Comparison of ENCODE assay signal across 26 cellular contexts in genomic region chr10:47205199-47205598, GRCh38.
"Had no signal": no experiment of that assay in that cellular context is flagged by ENCODE, and none has a peak within 500 bp of the region (broad histone marks: within the 10 kb centered on the region; RNA-seq: fewer than 3 reads in every experiment).

No MANE protein-coding gene starts in this region.

- H3K27me3 Mint-ChIP-seq: activated CD4-positive, alpha-beta memory T cell treated with anti-CD3 and anti-CD28 coated beads for 36 hours; activated CD4-positive, alpha-beta T cell treated with anti-CD3 and anti-CD28 coated beads, Interleukin-2, amount 10 ng/mL, durations not matched to agents 7 days and 5 days; activated naive CD4-positive, alpha-beta T cell treated with anti-CD3 and anti-CD28 coated beads, Interleukin-2, amount 10 ng/mL, durations not matched to agents 7 days and 5 days; central memory CD8-positive, alpha-beta T cell had no signal

- H3K27ac Mint-ChIP-seq: activated B cell treated with CpG ODN at 0.5 μM for 24 hours; activated CD4-positive, alpha-beta T cell treated with anti-CD3 and anti-CD28 coated beads, Interleukin-2, amount 10 ng/mL, durations not matched to agents 7 days and 5 days; activated naive CD4-positive, alpha-beta T cell treated with anti-CD3 and anti-CD28 coated beads, Interleukin-2, amount 10 ng/mL, durations not matched to agents 7 days and 5 days; activated T-cell treated with anti-CD3 and anti-CD28 coated beads, Interleukin-2, amount 50 U/mL, for 72 hours; activated T-helper 2 cell treated with anti-CD3 and anti-CD28 coated beads, Interferon-gamma antibody, Interleukin-2, Interleukin-4, amounts not matched to agents 10 μg/mL and 5 μg/mL and 100 μg/mL, durations not matched to agents 14 hours and 24 hours and 36 hours; brain; T-helper 1 cell treated with Interleukin-12 subunit alpha and Interleukin-12 subunit beta and Interleukin-4 antibody, amounts not matched to agents 30 μg/mL and 1 μg/mL, for 36 hours had no signal

- H3K4me3 ChIP-seq: Peyer's patch, SJCRH30 had no signal

- H3K27me3 ChIP-seq: Peyer's patch, SJCRH30 had no signal

- H3K9me3 ChIP-seq: Peyer's patch, SJCRH30, SK-N-SH had no signal

- H3K36me3 Mint-ChIP-seq: activated CD4-positive, alpha-beta memory T cell treated with anti-CD3 and anti-CD28 coated beads for 36 hours; activated naive CD4-positive, alpha-beta T cell treated with anti-CD3 and anti-CD28 coated beads, Interleukin-2, amount 10 ng/mL, durations not matched to agents 7 days and 5 days; brain had no signal

- H3K36me3 ChIP-seq: Peyer's patch, SJCRH30 had no signal

- H3K9me3 Mint-ChIP-seq: activated naive CD4-positive, alpha-beta T cell treated with anti-CD3 and anti-CD28 coated beads, Interleukin-2, amount 10 ng/mL, durations not matched to agents 7 days and 5 days; T-helper 1 cell treated with Interleukin-12 subunit alpha and Interleukin-12 subunit beta and Interleukin-4 antibody, amounts not matched to agents 30 μg/mL and 1 μg/mL, for 36 hours had no signal

- H3K4me1 Mint-ChIP-seq: activated B cell treated with CpG ODN at 0.5 μM for 24 hours, brain had no signal

- H3K27ac ChIP-seq: Peyer's patch, RWPE1, SJCRH30 had no signal

- H3K4me3 Mint-ChIP-seq: activated B cell treated with CpG ODN at 0.5 μM for 24 hours; activated CD4-positive, alpha-beta memory T cell treated with anti-CD3 and anti-CD28 coated beads for 36 hours; activated CD4-positive, alpha-beta T cell treated with anti-CD3 and anti-CD28 coated beads, Interleukin-2, amount 10 ng/mL, durations not matched to agents 7 days and 5 days; activated naive CD4-positive, alpha-beta T cell treated with anti-CD3 and anti-CD28 coated beads, Interleukin-2, amount 10 ng/mL, durations not matched to agents 7 days and 5 days; activated T-cell treated with anti-CD3 and anti-CD28 coated beads, Interleukin-2, amount 50 U/mL, for 72 hours; brain; central memory CD8-positive, alpha-beta T cell; T-helper 1 cell treated with Interleukin-12 subunit alpha and Interleukin-12 subunit beta and Interleukin-4 antibody, amounts not matched to agents 30 μg/mL and 1 μg/mL, for 36 hours had no signal

- DNase-seq: activated B cell treated with CpG ODN at 0.5 μM for 24 hours; activated CD4-positive, alpha-beta memory T cell treated with anti-CD3 and anti-CD28 coated beads for 36 hours; activated CD4-positive, alpha-beta T cell treated with anti-CD3 and anti-CD28 coated beads, Interleukin-2, amount 10 ng/mL, durations not matched to agents 7 days and 5 days; activated CD8-positive, alpha-beta memory T cell treated with anti-CD3 and anti-CD28 coated beads, Interleukin-2, amount 50 U/mL, for 4 hours; activated gamma-delta T cell treated with Interleukin-2 at 50 U/mL for 16 hours; activated naive CD4-positive, alpha-beta T cell treated with anti-CD3 and anti-CD28 coated beads, Interleukin-2, amount 10 ng/mL, durations not matched to agents 7 days and 5 days; activated T-cell treated with anti-CD3 and anti-CD28 coated beads, Interleukin-2, amount 50 U/mL, for 72 hours; amniotic stem cell; Karpas-422; MM.1S; NCI-H1105; NCI-H1436; NCI-H187; NCI-H2081; NCI-H446; NCI-H524; Peyer's patch; Right ventricle myocardium superior; SJCRH30; SK-N-SH; T-helper 9 cell had no signal

- H3K4me1 ChIP-seq: Peyer's patch, SJCRH30 had no signal

- ATAC-seq: activated T-cell treated with anti-CD3 and anti-CD28 coated beads, Interleukin-2, amount 50 U/mL, for 72 hours had no signal
